In genomic region chr16:86100205-86101134, GRCh38 we compare ENCODE assay signal across 24 cellular contexts.
DNase-seq lines count a peak whose midpoint lies in the region; ATAC-seq and TF ChIP-seq lines count a peak whose summit lies in the region.
"Had no signal": no experiment of that assay in that cellular context is flagged by ENCODE, and none has a peak within 500 bp of the region (broad histone marks: within the 10 kb centered on the region; RNA-seq: fewer than 3 reads in every experiment).

No MANE protein-coding gene starts in this region.

- H3K79me1 ChIP-seq in IMR-90 (ENCODE audit: low read depth in 1 of 2, low read length in 2 of 2) = no peaks in the 10 kb centered on the region

- H2AK5ac ChIP-seq in IMR-90 (ENCODE audit: low read depth, low read length) = no peak overlapping the region

- H2BK5ac ChIP-seq in IMR-90 (ENCODE audit: low read depth, low read length, poor library complexity, severe bottlenecking) = no peak overlapping the region

- no peak for TF ChIP-seq RAD21 in IMR-90 (IDR thresholded peaks at IDR 0.05; ENCODE audit: low read length)

- H3K27me3 ChIP-seq in A673 (replicated peaks; ENCODE audit: insufficient read depth, low read depth, low read length, poor library complexity) = peaks cover 23% of the 10 kb centered on the region
- H3K27me3 ChIP-seq in IMR-90 (ENCODE audit: control insufficient read depth, insufficient read depth, low read length) = no peaks in the 10 kb centered on the region
- H3K27me3 ChIP-seq: cardiac muscle cell had no signal

- BruUV-seq in A673 (replicated peaks; lab: Mats Ljungman, UMichigan) (no TSS peak), IMR-90 (replicated peaks; lab: Mats Ljungman, UMichigan) (no TSS peak)

- no peaks in the 10 kb centered on the region for H3K36me3 Mint-ChIP-seq in nephron (ENCODE audit: low read depth)
- H3K36me3 Mint-ChIP-seq in activated T-cell treated with anti-CD3 and anti-CD28 coated beads, Interleukin-2, amount 50 U/mL, for 4 hours (ENCODE audit: insufficient read depth) = no peaks in the 10 kb centered on the region
- H3K36me3 Mint-ChIP-seq: CD4-positive, CD25-positive, alpha-beta regulatory T cell had no signal

- CTCF ChIA-PET in A673 (lab: Charles Lee) (interaction anchor here (0.6 kb wide), 1 partner anchor 1529 kb away, joined by 3 read pairs; no protein-coding TSS in a partner anchor), IMR-90 (lab: Yijun Ruan, JAX) (no interaction called here)

- no peak overlapping the region for H3K27ac ChIP-seq in A673 (ENCODE audit: low read depth, low read length, poor library complexity, severe bottlenecking)
- H3K27ac ChIP-seq in IMR-90 (ENCODE audit: insufficient read depth, low read length) = no peak overlapping the region
- H3K27ac ChIP-seq: cardiac muscle cell, KMS-11, skin epidermis, tibial artery had no signal

- WGBS in IMR-90 (ENCODE audit: extremely low coverage in 2 of 2, insufficient read length in 1 of 2), 2 experiments = no CpG with 5 or more reads among the region's 11 CpGs

- POLR2A ChIA-PET in A673 (lab: Charles Lee; ENCODE audit: low non-redundant PET) = no interaction called here
- POLR2A ChIA-PET in IMR-90 (lab: Charles Lee; ENCODE audit: unreplicated experiment) = no interaction called here

- H3K9me3 ChIP-seq in A673 (ENCODE audit: low read depth, low read length, poor library complexity, severe bottlenecking) (no peaks in the 10 kb centered on the region), IMR-90 (ENCODE audit: control insufficient read depth, insufficient read depth, low read length) (peaks cover 3% of the 10 kb centered on the region; the same call in 1 of the 2 replicates)
- H3K9me3 ChIP-seq: HAP-1, tibial artery had no signal

- TF ChIP-seq CTCF in A673 (conservative IDR thresholded peaks at IDR 0.05; ENCODE audit: low read depth, low read length) (no peak), IMR-90 (conservative IDR thresholded peaks at IDR 0.05; ENCODE audit: low read depth, low read length) (no peak), fibroblast of the aortic adventitia (IDR thresholded peaks at IDR 0.05; ENCODE audit: insufficient read depth, low read length) (no peak), nephron (IDR thresholded peaks at IDR 0.05; ENCODE audit: unreplicated experiment in 3 of 3) (no peak)

- peak; percentile 55 for DNase-seq in A673 (ENCODE audit: low spot score)
- DNase-seq in IMR-90 = peak; percentile 78
- peak; percentile 25 for DNase-seq in fibroblast of the aortic adventitia (ENCODE audit: low read depth)
- DNase-seq in NCI-H446 (lab: John Stamatoyannopoulos, UW) = no peak
- no peak for DNase-seq in activated T-cell treated with anti-CD3 and anti-CD28 coated beads, Interleukin-2, amount 50 U/mL, for 4 hours
- DNase-seq: ACHN; activated B cell treated with CpG ODN at 0.5 μM for 24 hours; activated CD4-positive, alpha-beta T cell treated with anti-CD3 and anti-CD28 coated beads, Interleukin-2, amount 50 U/mL, for 4 hours; activated naive CD4-positive, alpha-beta T cell treated with anti-CD3 and anti-CD28 coated beads for 36 hours; CD4-positive, CD25-positive, alpha-beta regulatory T cell; cortex of kidney; DMS153; NCI-H1694 treated with DMSO at 0.1 percent for 48 hours; NCI-H526 treated with DMSO at 0.1 percent for 48 hours; stimulated activated CD4-positive, alpha-beta T cell treated with anti-CD3 and anti-CD28 coated beads, Interleukin-2, amount 100 ng/mL, for 24 hours; stimulated activated naive CD4-positive, alpha-beta T cell treated with Interleukin-2 at 50 U/mL for 16 hours had no signal

- 0 out of 2 replicates have a peak, but pooled peaks cover 3% of the 10 kb centered on the region for H3K9me1 ChIP-seq in IMR-90 (ENCODE audit: insufficient read depth, low read length)

- H3K14ac ChIP-seq in IMR-90 (replicated peaks; ENCODE audit: low read depth, low read length) = no peak overlapping the region

- H3K56ac ChIP-seq in IMR-90 (ENCODE audit: extremely low read depth, insufficient read depth, low read length) = no peak overlapping the region

- dilution Hi-C loops in IMR-90 (cut with HindIII; ENCODE audit: low sequenced_read_pairs, unreplicated experiment) = no loop called here

- TF ChIP-seq POLR2A in IMR-90 (IDR thresholded peaks at IDR 0.05; ENCODE audit: low read depth, low read length) = no peak

- H3K4me2 ChIP-seq in IMR-90 (ENCODE audit: low read depth, low read length) = no peak overlapping the region
- H3K4me2 ChIP-seq: KMS-11 had no signal

- peaks cover 24% of the 10 kb centered on the region for H3K4me1 Mint-ChIP-seq in nephron
- no peaks in the 10 kb centered on the region for H3K4me1 Mint-ChIP-seq in activated T-cell treated with anti-CD3 and anti-CD28 coated beads, Interleukin-2, amount 50 U/mL, for 4 hours (ENCODE audit: low read depth)
- H3K4me1 Mint-ChIP-seq: activated B cell treated with CpG ODN at 0.5 μM for 24 hours; CD4-positive, CD25-positive, alpha-beta regulatory T cell had no signal

- no peak overlapping the region for H4K5ac ChIP-seq in IMR-90 (ENCODE audit: low read depth, low read length)

- H3K4me3 ChIP-seq in A673 (ENCODE audit: low read depth, low read length, poor library complexity, severe bottlenecking) (no peak overlapping the region), IMR-90 (ENCODE audit: insufficient read depth, low read depth, low read length) (no peak overlapping the region), fibroblast of the aortic adventitia (ENCODE audit: low read depth, low read length) (no peak overlapping the region)
- H3K4me3 ChIP-seq: cardiac muscle cell, HAP-1, skin epidermis, tibial artery had no signal

- H4K91ac ChIP-seq in IMR-90 (ENCODE audit: insufficient read depth, low read depth, low read length) = peak overlapping the region; percentile 47; the same call in 1 of the 2 replicates

- peak; percentile 97 for ATAC-seq in IMR-90 (ENCODE audit: low read depth)
- ATAC-seq in HG02885 (IDR thresholded peaks at IDR 0.05; ENCODE audit: poor library complexity, unreplicated experiment) = no peak
- ATAC-seq in activated T-cell treated with anti-CD3 and anti-CD28 coated beads, Interleukin-2, amount 50 U/mL, for 4 hours = no peak
- ATAC-seq in HG03095 (IDR thresholded peaks at IDR 0.05; ENCODE audit: unreplicated experiment) = no peak

- no peak overlapping the region for H3K4ac ChIP-seq in IMR-90 (ENCODE audit: low read depth, low read length)

- in situ Hi-C loops in IMR-90 (cut with MboI; ENCODE audit: low sequenced_read_pairs) = no loop called here

- no peak overlapping the region for H3K23ac ChIP-seq in IMR-90 (ENCODE audit: low read depth, low read length)

- H3K27ac Mint-ChIP-seq in nephron = peak overlapping the region; percentile 19 to 87 (median 48)
- H3K27ac Mint-ChIP-seq: activated B cell treated with CpG ODN at 0.5 μM for 24 hours; activated naive CD4-positive, alpha-beta T cell treated with anti-CD3 and anti-CD28 coated beads for 36 hours; CD4-positive, CD25-positive, alpha-beta regulatory T cell had no signal

- H2BK120ac ChIP-seq in IMR-90 (ENCODE audit: low read depth, low read length) = no peak overlapping the region; the same call in 1 of the 2 replicates

- H3K27me3 Mint-ChIP-seq in nephron (ENCODE audit: low read depth) = peaks cover 63% of the 10 kb centered on the region
- H3K27me3 Mint-ChIP-seq in activated T-cell treated with anti-CD3 and anti-CD28 coated beads, Interleukin-2, amount 50 U/mL, for 4 hours (ENCODE audit: low read depth) = peaks cover 15% of the 10 kb centered on the region

- H3K9me3 Mint-ChIP-seq in nephron = peaks cover 12% of the 10 kb centered on the region
- H3K9me3 Mint-ChIP-seq in activated T-cell treated with anti-CD3 and anti-CD28 coated beads, Interleukin-2, amount 50 U/mL, for 4 hours = no peaks in the 10 kb centered on the region
- H3K9me3 Mint-ChIP-seq: activated B cell treated with CpG ODN at 0.5 μM for 24 hours; activated naive CD4-positive, alpha-beta T cell treated with anti-CD3 and anti-CD28 coated beads for 36 hours; CD4-positive, CD25-positive, alpha-beta regulatory T cell had no signal

- no peak overlapping the region for H2AK9ac ChIP-seq in IMR-90 (replicated peaks; ENCODE audit: low read depth, low read length, poor library complexity)

- H2AFZ ChIP-seq in IMR-90 (replicated peaks; ENCODE audit: low read length, poor library complexity) = peak overlapping the region; percentile 69

- no peak overlapping the region for H3K18ac ChIP-seq in IMR-90 (ENCODE audit: low read depth, low read length)

- H3K4me3 Mint-ChIP-seq in nephron = peak overlapping the region in 1 of 3 experiments; percentile 14
- H3K4me3 Mint-ChIP-seq in activated T-cell treated with anti-CD3 and anti-CD28 coated beads, Interleukin-2, amount 50 U/mL, for 4 hours = no peak overlapping the region
- H3K4me3 Mint-ChIP-seq: activated B cell treated with CpG ODN at 0.5 μM for 24 hours; activated naive CD4-positive, alpha-beta T cell treated with anti-CD3 and anti-CD28 coated beads for 36 hours; CD4-positive, CD25-positive, alpha-beta regulatory T cell had no signal

- H4K8ac ChIP-seq in IMR-90 (ENCODE audit: low read depth in 2 of 2, low read length in 2 of 2) = peak overlapping the region in 1 of 2 experiments; percentile 24; a peak in 1 of 4 replicates

- H3K9ac ChIP-seq in IMR-90 (ENCODE audit: low read depth, low read length) = no peak overlapping the region
- H3K9ac ChIP-seq: KMS-11 had no signal

- H3K4me1 ChIP-seq in A673 (ENCODE audit: insufficient read depth, low read length, poor library complexity, severe bottlenecking) (peaks cover 3% of the 10 kb centered on the region), IMR-90 (ENCODE audit: control insufficient read depth, insufficient read depth, low read length) (peaks cover 5% of the 10 kb centered on the region; the same call in 1 of the 2 replicates)
- H3K4me1 ChIP-seq: HAP-1, tibial artery had no signal

- H3K36me3 ChIP-seq in A673 (ENCODE audit: insufficient read depth, low read length, poor library complexity, severe bottlenecking) = no peaks in the 10 kb centered on the region
- no peaks in the 10 kb centered on the region for H3K36me3 ChIP-seq in IMR-90 (ENCODE audit: control insufficient read depth, insufficient read depth, low read length)
- H3K36me3 ChIP-seq: cardiac muscle cell, HAP-1, tibial artery had no signal

- H2BK20ac ChIP-seq in IMR-90 (ENCODE audit: low read depth, low read length) = no peak overlapping the region

- intact Hi-C loops in A673 (cut with micrococcal nuclease; ENCODE audit: unreplicated experiment) (no loop called here), IMR-90 (cut with micrococcal nuclease) (no loop called here)

- H4K20me1 ChIP-seq in IMR-90 (ENCODE audit: insufficient read depth, low read length) = no peaks in the 10 kb centered on the region

- H2BK15ac ChIP-seq in IMR-90 (ENCODE audit: low read depth, low read length) = no peak overlapping the region

TF ChIP-seq in IMR-90, 13 proteins besides CTCF, POLR2A, EP300 and RAD21:
- TF ChIP-seq MAZ (IDR thresholded peaks at IDR 0.05; ENCODE audit: borderline replicate concordance, low read depth, low read length) (peak; percentile 58; the same call in 1 of the 2 replicates), USF2 (IDR thresholded peaks at IDR 0.05; ENCODE audit: low read depth, low read length) (no peak)

Comparison
In these comparisons a context has a peak if more than half of its experiments do, and no peak if none do; other contexts are left out.
1. DNase-seq: peak in A673 (single experiment), IMR-90 (single experiment) and fibroblast of the aortic adventitia (single experiment); none in NCI-H446 (0 of 2) and activated T-cell treated with anti-CD3 and anti-CD28 coated beads, Interleukin-2, amount 50 U/mL, for 4 hours (single experiment).